ENCODE assay signal across 1 cellular context in genomic region chr17:3966720-3967363, GRCh38.
TF ChIP-seq lines count a peak whose summit lies in the region.

No MANE protein-coding gene starts in this region.

TF ChIP-seq in K562, 482 proteins besides CTCF, POLR2A, EP300 and RAD21:
- TF ChIP-seq RBFOX2 (IDR thresholded peaks at IDR 0.05; ENCODE audit: low read depth, low read length), result peak; percentile 34; the same call in 1 of the 2 replicates
- no peak for TF ChIP-seq HDAC3 (IDR thresholded peaks at IDR 0.05; ENCODE audit: borderline replicate concordance, partially characterized antibody)
